In the genomic region with DNA sequence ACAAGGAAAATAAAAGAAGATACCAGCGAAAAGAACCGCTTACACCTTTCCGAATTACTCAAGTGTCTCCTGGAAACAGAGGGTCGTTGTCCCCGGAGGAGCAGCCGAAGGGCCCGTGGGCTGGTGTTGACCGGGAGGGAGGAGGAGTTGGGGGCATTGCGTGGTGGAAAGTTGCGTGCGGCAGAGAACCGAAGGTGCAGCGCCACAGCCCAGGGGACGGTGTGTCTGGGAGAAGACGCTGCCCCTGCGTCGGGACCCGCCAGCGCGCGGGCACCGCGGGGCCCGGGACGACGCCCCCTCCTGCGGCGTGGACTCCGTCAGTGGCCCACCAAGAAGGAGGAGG, we compare ENCODE assay signal across 8 cellular contexts. TPM values are rescaled to one million over a fixed set of nuclear protein-coding genes. Genes with fewer than 3 reads are reported as not detected.
DNase-seq lines count a peak whose midpoint lies in the region; ATAC-seq and TF ChIP-seq lines count a peak whose summit lies in the region.

No MANE protein-coding gene starts in this region.

- no peak overlapping the region for H2BK12ac ChIP-seq in neuronal stem cell (ENCODE audit: low read length)

- H3K27me3 ChIP-seq in neuronal stem cell (ENCODE audit: control insufficient read depth in 3 of 3, insufficient read depth in 3 of 3, low read depth in 1 of 3, low read length in 3 of 3) = no peaks in the 10 kb centered on the region
- H3K27me3 ChIP-seq in vagina = no peaks in the 10 kb centered on the region

- H4K8ac ChIP-seq in neuronal stem cell (ENCODE audit: low read depth, low read length) = no peak overlapping the region

- H3K4me1 ChIP-seq in neuronal stem cell (ENCODE audit: control insufficient read depth in 2 of 2, insufficient read depth in 1 of 2, low read depth in 1 of 2, low read length in 2 of 2) (peaks cover 0 to 4% of the 10 kb centered on the region in 2 donors), vagina (peaks cover 39% of the 10 kb centered on the region)

- peak; percentile 29 for DNase-seq in DMS53 treated with DMSO at 0.1 percent for 48 hours (lab: John Stamatoyannopoulos, UW; ENCODE audit: unreplicated experiment)
- DNase-seq in HuH-7 (ENCODE audit: low spot score) = peak; percentile 33
- DNase-seq in activated CD8-positive, alpha-beta T cell treated with anti-CD3 and anti-CD28 coated beads for 36 hours = peak; percentile 59
- no peak for DNase-seq in fibroblast of the aortic adventitia (ENCODE audit: low read depth)
- DNase-seq in neuronal stem cell (ENCODE audit: low spot score) = no peak
- no peak for DNase-seq in vagina (ENCODE audit: extremely low spot score in 2 of 2)
- DNase-seq in cerebellar cortex (ENCODE audit: low spot score) = no peak

- no peaks in the 10 kb centered on the region for H3K9me3 Mint-ChIP-seq in activated CD8-positive, alpha-beta T cell treated with anti-CD3 and anti-CD28 coated beads for 36 hours

- peak overlapping the region; percentile 96 for H3K4me3 ChIP-seq in fibroblast of the aortic adventitia (ENCODE audit: low read depth, low read length)
- peak overlapping the region; percentile 65 to 86 for H3K4me3 ChIP-seq in neuronal stem cell (ENCODE audit: low read length in 2 of 2)
- peak overlapping the region; percentile 63 to 68 for H3K4me3 ChIP-seq in vagina

- H3K4me2 ChIP-seq in neuronal stem cell (ENCODE audit: insufficient read depth, low read length, poor library complexity, severe bottlenecking) = peak overlapping the region; percentile 99

- intact Hi-C loops in activated CD8-positive, alpha-beta T cell treated with anti-CD3 and anti-CD28 coated beads for 36 hours (cut with micrococcal nuclease) = no loop called here
- intact Hi-C loops in vagina (cut with DNase I) = no loop called here

- H4K91ac ChIP-seq in neuronal stem cell (ENCODE audit: low read depth, low read length, poor library complexity) = no peak overlapping the region

- peak overlapping the region; percentile 25 for H2BK5ac ChIP-seq in neuronal stem cell (ENCODE audit: low read length)

- H3K9me3 ChIP-seq in neuronal stem cell (replicated peaks in 1 of 2; ENCODE audit: control insufficient read depth in 2 of 2, insufficient read depth in 1 of 2, low read depth in 1 of 2, low read length in 2 of 2) (no peaks in the 10 kb centered on the region), vagina (no peaks in the 10 kb centered on the region)

- POLR2A ChIA-PET in activated CD8-positive, alpha-beta T cell treated with anti-CD3 and anti-CD28 coated beads for 36 hours (lab: Charles Lee) = interaction anchor here (0.9 kb wide), 1 partner anchor 323 kb away, joined by 3 read pairs; no protein-coding TSS in a partner anchor

- ATAC-seq in activated CD8-positive, alpha-beta T cell treated with anti-CD3 and anti-CD28 coated beads for 36 hours = peak; percentile 2
- ATAC-seq in GM21619 (IDR thresholded peaks at IDR 0.05; ENCODE audit: unreplicated experiment) = no peak

- H3K4me1 Mint-ChIP-seq in activated CD8-positive, alpha-beta T cell treated with anti-CD3 and anti-CD28 coated beads for 36 hours (ENCODE audit: low read depth) = peaks cover 24% of the 10 kb centered on the region

- no peaks in the 10 kb centered on the region for H3K79me1 ChIP-seq in neuronal stem cell (ENCODE audit: low read depth, low read length)

- no peak for TF ChIP-seq POLR2A in vagina (IDR thresholded peaks at IDR 0.05)

- H2AK5ac ChIP-seq in neuronal stem cell (ENCODE audit: low read depth, low read length) = peak overlapping the region; percentile 47

- H3K4me3 Mint-ChIP-seq in activated CD8-positive, alpha-beta T cell treated with anti-CD3 and anti-CD28 coated beads for 36 hours = peak overlapping the region; percentile 89

- no peak for TF ChIP-seq CTCF in activated CD8-positive, alpha-beta T cell treated with anti-CD3 and anti-CD28 coated beads for 36 hours (IDR thresholded peaks at IDR 0.05)
- TF ChIP-seq CTCF in fibroblast of the aortic adventitia (IDR thresholded peaks at IDR 0.05; ENCODE audit: insufficient read depth, low read length) (no peak), vagina (IDR thresholded peaks at IDR 0.05) (no peak)

- CTCF ChIA-PET in activated CD8-positive, alpha-beta T cell treated with anti-CD3 and anti-CD28 coated beads for 36 hours (lab: Charles Lee) = interaction anchor here (4.2 kb wide), 1 partner anchor 10 kb away, joined by 23 read pairs; no protein-coding TSS in a partner anchor

- peaks cover 21% of the 10 kb centered on the region for H3K27me3 Mint-ChIP-seq in activated CD8-positive, alpha-beta T cell treated with anti-CD3 and anti-CD28 coated beads for 36 hours

- H3K36me3 Mint-ChIP-seq in activated CD8-positive, alpha-beta T cell treated with anti-CD3 and anti-CD28 coated beads for 36 hours (ENCODE audit: low read depth) = no peaks in the 10 kb centered on the region

- peak overlapping the region; percentile 91 for H3K9ac ChIP-seq in neuronal stem cell (ENCODE audit: low read depth, low read length, poor library complexity)

- H3K27ac ChIP-seq in neuronal stem cell (replicated peaks; ENCODE audit: low read length) (no peak overlapping the region), vagina (peak overlapping the region; percentile 60)

- no CpG with 5 or more reads among the region's 29 CpGs for WGBS in neuronal stem cell (ENCODE audit: extremely low coverage in 2 of 2, insufficient read length in 2 of 2, insufficient replicate concordance in 1 of 2), 2 donors

- H3K18ac ChIP-seq in neuronal stem cell (ENCODE audit: low read length) = peak overlapping the region; percentile 94

- H2BK120ac ChIP-seq in neuronal stem cell (ENCODE audit: low read depth, low read length) = no peak overlapping the region

- H3K23ac ChIP-seq in neuronal stem cell (ENCODE audit: low read depth, low read length, poor library complexity) = peak overlapping the region; percentile 58

- peak overlapping the region; percentile 85 for H3K27ac Mint-ChIP-seq in activated CD8-positive, alpha-beta T cell treated with anti-CD3 and anti-CD28 coated beads for 36 hours

- H2BK15ac ChIP-seq in neuronal stem cell (ENCODE audit: low read length) = no peak overlapping the region

- no peak overlapping the region for H3K14ac ChIP-seq in neuronal stem cell (ENCODE audit: low read length)

- no peak overlapping the region for H3K4ac ChIP-seq in neuronal stem cell (ENCODE audit: low read length)

- H3K36me3 ChIP-seq in neuronal stem cell (replicated peaks in 1 of 2; ENCODE audit: control insufficient read depth in 2 of 2, insufficient read depth in 2 of 2, low read length in 2 of 2) (no peaks in the 10 kb centered on the region), vagina (no peaks in the 10 kb centered on the region)

- peak overlapping the region; percentile 90 for H2AFZ ChIP-seq in neuronal stem cell (ENCODE audit: low read length)

RNA-seq across cellular contexts. Expression of a gene that starts 0.3 kb away (rescaled TPM):
- total RNA-seq in activated CD8-positive, alpha-beta T cell treated with anti-CD3 and anti-CD28 coated beads for 36 hours = 10 to 100 TPM; 13.9 to 14.5 TPM
- total RNA-seq in fibroblast of the aortic adventitia (ENCODE audit: low replicate concordance) (91.2 and 203 TPM in 2 replicates), vagina (15.2 TPM)
- polyA plus RNA-seq in neuronal stem cell (2013, experiment 1 of 2) = 20.9 TPM
- polyA plus RNA-seq in neuronal stem cell (2013, experiment 2 of 2) = 20.1 TPM

Comparison
In these comparisons a context has a peak if more than half of its experiments do, and no peak if none do; other contexts are left out.
1. DNase-seq: peak in DMS53 treated with DMSO at 0.1 percent for 48 hours (single experiment), HuH-7 (single experiment) and activated CD8-positive, alpha-beta T cell treated with anti-CD3 and anti-CD28 coated beads for 36 hours (single experiment); none in fibroblast of the aortic adventitia (single experiment), neuronal stem cell (single experiment), vagina (0 of 2) and cerebellar cortex (single experiment).
2. Peak in every context shown above with its lines, with median percentiles within 50 percentile points of each other: H3K4me3 ChIP-seq.